In genomic region chr2:46351388-46352141, GRCh38 we compare ENCODE assay signal across 10 cellular contexts. TPM values are rescaled to one million over a fixed set of nuclear protein-coding genes. Genes with fewer than 3 reads are reported as not detected.
DNase-seq lines count a peak whose midpoint lies in the region; ATAC-seq, FAIRE-seq and TF ChIP-seq lines count a peak whose summit lies in the region.
"Had no signal": no experiment of that assay in that cellular context is flagged by ENCODE, and none has a peak within 500 bp of the region (broad histone marks: within the 10 kb centered on the region; RNA-seq: fewer than 3 reads in every experiment).

No MANE protein-coding gene starts in this region.

- DNase-seq in MV-4-11 (lab: John Stamatoyannopoulos, UW) = peak; percentile 59
- peak; percentile 69 for DNase-seq in activated T-helper 1 cell treated with anti-CD3 and anti-CD28 coated beads, Interleukin-12 subunit alpha, Interleukin-12 subunit beta, Interleukin-2, Interleukin-4 antibody, amounts not matched to agents 30 ng/mL and 10 ng/mL and 1 ng/mL, durations not matched to agents 14 hours and 24 hours and 36 hours (ENCODE audit: low spot score)
- DNase-seq in left colon = peak in 1 of 2 donors; percentile 45
- peak; percentile 40 for DNase-seq in stimulated activated CD8-positive, alpha-beta memory T cell treated with anti-CD3 and anti-CD28 coated beads, Interleukin-12 subunit alpha, Interleukin-12 subunit beta, amount 100 ng/mL, for 4 hours (ENCODE audit: low read depth)
- no peak for DNase-seq in NCI-H774 (lab: John Stamatoyannopoulos, UW)
- DNase-seq in GM12892 (ENCODE audit: insufficient read length) = no peak
- DNase-seq in head of caudate nucleus = no peak

- peak; percentile 32 for ATAC-seq in left colon
- no peak for ATAC-seq in GM18502 (IDR thresholded peaks at IDR 0.05; ENCODE audit: poor library complexity, unreplicated experiment)

- H3K9me3 Mint-ChIP-seq in activated T-helper 1 cell treated with anti-CD3 and anti-CD28 coated beads, Interleukin-12 subunit alpha, Interleukin-12 subunit beta, Interleukin-2, Interleukin-4 antibody, amounts not matched to agents 30 ng/mL and 10 ng/mL and 1 ng/mL, durations not matched to agents 14 hours and 24 hours and 36 hours = no peaks in the 10 kb centered on the region
- H3K9me3 Mint-ChIP-seq: mesothelial cell of epicardium had no signal

- peaks cover 84% of the 10 kb centered on the region for H3K4me1 Mint-ChIP-seq in activated T-helper 1 cell treated with anti-CD3 and anti-CD28 coated beads, Interleukin-12 subunit alpha, Interleukin-12 subunit beta, Interleukin-2, Interleukin-4 antibody, amounts not matched to agents 30 ng/mL and 10 ng/mL and 1 ng/mL, durations not matched to agents 14 hours and 24 hours and 36 hours (ENCODE audit: low read depth)
- H3K4me1 Mint-ChIP-seq: mesothelial cell of epicardium had no signal

- H3K4me3 Mint-ChIP-seq in activated T-helper 1 cell treated with anti-CD3 and anti-CD28 coated beads, Interleukin-12 subunit alpha, Interleukin-12 subunit beta, Interleukin-2, Interleukin-4 antibody, amounts not matched to agents 30 ng/mL and 10 ng/mL and 1 ng/mL, durations not matched to agents 14 hours and 24 hours and 36 hours = peak overlapping the region; percentile 80
- H3K4me3 Mint-ChIP-seq: mesothelial cell of epicardium had no signal

- intact Hi-C loops in activated T-helper 1 cell treated with anti-CD3 and anti-CD28 coated beads, Interleukin-12 subunit alpha, Interleukin-12 subunit beta, Interleukin-2, Interleukin-4 antibody, amounts not matched to agents 30 ng/mL and 10 ng/mL and 1 ng/mL, durations not matched to agents 14 hours and 24 hours and 36 hours (cut with micrococcal nuclease) = loop anchor here (2.0 to 5.0 kb wide), 3 partner anchors 55 to 351 kb away; partner anchors contain the start of gene EPAS1
- intact Hi-C loops in left colon (cut with DNase I, micrococcal nuclease) (no loop called here), head of caudate nucleus (cut with DNase I) (no loop called here)

- peaks cover 12% of the 10 kb centered on the region for H3K36me3 Mint-ChIP-seq in activated T-helper 1 cell treated with anti-CD3 and anti-CD28 coated beads, Interleukin-12 subunit alpha, Interleukin-12 subunit beta, Interleukin-2, Interleukin-4 antibody, amounts not matched to agents 30 ng/mL and 10 ng/mL and 1 ng/mL, durations not matched to agents 14 hours and 24 hours and 36 hours (ENCODE audit: low read depth)
- H3K36me3 Mint-ChIP-seq: mesothelial cell of epicardium had no signal

- no peak for FAIRE-seq in GM12892 (lab: Jason Lieb, UNC)
- FAIRE-seq: G401.6 had no signal

- H3K27me3 Mint-ChIP-seq in activated T-helper 1 cell treated with anti-CD3 and anti-CD28 coated beads, Interleukin-12 subunit alpha, Interleukin-12 subunit beta, Interleukin-2, Interleukin-4 antibody, amounts not matched to agents 30 ng/mL and 10 ng/mL and 1 ng/mL, durations not matched to agents 14 hours and 24 hours and 36 hours (ENCODE audit: insufficient read depth) = no peaks in the 10 kb centered on the region

- no peak for TF ChIP-seq POLR2A in GM12892 (IDR thresholded peaks at IDR 0.05; ENCODE audit: low read depth, low read length)

- H3K27ac Mint-ChIP-seq in activated T-helper 1 cell treated with anti-CD3 and anti-CD28 coated beads, Interleukin-12 subunit alpha, Interleukin-12 subunit beta, Interleukin-2, Interleukin-4 antibody, amounts not matched to agents 30 ng/mL and 10 ng/mL and 1 ng/mL, durations not matched to agents 14 hours and 24 hours and 36 hours = peak overlapping the region; percentile 95
- H3K27ac Mint-ChIP-seq: mesothelial cell of epicardium had no signal

RNA-seq across cellular contexts. Expression of gene EPAS1, which starts 54.4 kb away (rescaled TPM):
- total RNA-seq in activated T-helper 1 cell treated with anti-CD3 and anti-CD28 coated beads, Interleukin-12 subunit alpha, Interleukin-12 subunit beta, Interleukin-2, Interleukin-4 antibody, amounts not matched to agents 30 ng/mL and 10 ng/mL and 1 ng/mL, durations not matched to agents 14 hours and 24 hours and 36 hours = 13.7 and 22.9 TPM in 2 replicates
- 100 to 1,000 TPM; 155 to 226 TPM for total RNA-seq in left colon
- 0.11 TPM for polyA plus RNA-seq in GM12892 (2012; ENCODE audit: missing spikeins)

Comparison
In these comparisons a context has a peak if more than half of its experiments do, and no peak if none do; other contexts are left out.
1. DNase-seq: peak in MV-4-11 (single experiment), activated T-helper 1 cell treated with anti-CD3 and anti-CD28 coated beads, Interleukin-12 subunit alpha, Interleukin-12 subunit beta, Interleukin-2, Interleukin-4 antibody, amounts not matched to agents 30 ng/mL and 10 ng/mL and 1 ng/mL, durations not matched to agents 14 hours and 24 hours and 36 hours (single experiment) and stimulated activated CD8-positive, alpha-beta memory T cell treated with anti-CD3 and anti-CD28 coated beads, Interleukin-12 subunit alpha, Interleukin-12 subunit beta, amount 100 ng/mL, for 4 hours (single experiment); none in NCI-H774 (single experiment), GM12892 (single experiment) and head of caudate nucleus (0 of 42).